ENCODE assay signal across 11 cellular contexts in genomic region chr4:189659302-189659701, GRCh38.
"Had no signal": no experiment of that assay in that cellular context is flagged by ENCODE, and none has a peak within 500 bp of the region (broad histone marks: within the 10 kb centered on the region; RNA-seq: fewer than 3 reads in every experiment).

No MANE protein-coding gene starts in this region.

- H3K4me1 ChIP-seq: thyroid gland had no signal

- H3K4me3 ChIP-seq: skin epidermis, thyroid gland had no signal

- ATAC-seq: WTC11 had no signal

- H3K27ac ChIP-seq: thyroid gland had no signal

- H3K36me3 Mint-ChIP-seq: activated naive CD4-positive, alpha-beta T cell treated with anti-CD3 and anti-CD28 coated beads, Interleukin-2, amount 50 U/mL, for 72 hours; brain had no signal

- H3K27ac Mint-ChIP-seq: activated CD4-positive, alpha-beta T cell treated with anti-CD3 and anti-CD28 coated beads, Interleukin-2, amount 10 ng/mL, durations not matched to agents 24 days and 14 days; activated naive CD4-positive, alpha-beta T cell treated with anti-CD3 and anti-CD28 coated beads, Interleukin-2, amount 50 U/mL, for 72 hours; brain; WTC11 had no signal

- H3K36me3 ChIP-seq: thyroid gland had no signal

- H3K9me3 Mint-ChIP-seq: activated CD4-positive, alpha-beta T cell treated with anti-CD3 and anti-CD28 coated beads, Interleukin-2, amount 10 ng/mL, durations not matched to agents 24 days and 14 days had no signal

- DNase-seq: activated CD4-positive, alpha-beta T cell treated with anti-CD3 and anti-CD28 coated beads, Interleukin-2, amount 10 ng/mL, durations not matched to agents 24 days and 14 days; activated effector memory CD4-positive, alpha-beta T cell treated with anti-CD3 and anti-CD28 coated beads, Interleukin-2, amount 50 U/mL, for 16 hours; amniotic stem cell; hippocampal formation; kidney glomerular epithelial cell; posterior cingulate gyrus; thyroid gland had no signal

- H3K27me3 ChIP-seq: thyroid gland had no signal

- H3K9me3 ChIP-seq: thyroid gland had no signal

- H3K4me3 Mint-ChIP-seq: activated CD4-positive, alpha-beta T cell treated with anti-CD3 and anti-CD28 coated beads, Interleukin-2, amount 10 ng/mL, durations not matched to agents 24 days and 14 days; brain; WTC11 had no signal

- H3K27me3 Mint-ChIP-seq: activated CD4-positive, alpha-beta T cell treated with anti-CD3 and anti-CD28 coated beads, Interleukin-2, amount 10 ng/mL, durations not matched to agents 24 days and 14 days had no signal
